11 cellular contexts compared by ENCODE assay signal in the genomic region with DNA sequence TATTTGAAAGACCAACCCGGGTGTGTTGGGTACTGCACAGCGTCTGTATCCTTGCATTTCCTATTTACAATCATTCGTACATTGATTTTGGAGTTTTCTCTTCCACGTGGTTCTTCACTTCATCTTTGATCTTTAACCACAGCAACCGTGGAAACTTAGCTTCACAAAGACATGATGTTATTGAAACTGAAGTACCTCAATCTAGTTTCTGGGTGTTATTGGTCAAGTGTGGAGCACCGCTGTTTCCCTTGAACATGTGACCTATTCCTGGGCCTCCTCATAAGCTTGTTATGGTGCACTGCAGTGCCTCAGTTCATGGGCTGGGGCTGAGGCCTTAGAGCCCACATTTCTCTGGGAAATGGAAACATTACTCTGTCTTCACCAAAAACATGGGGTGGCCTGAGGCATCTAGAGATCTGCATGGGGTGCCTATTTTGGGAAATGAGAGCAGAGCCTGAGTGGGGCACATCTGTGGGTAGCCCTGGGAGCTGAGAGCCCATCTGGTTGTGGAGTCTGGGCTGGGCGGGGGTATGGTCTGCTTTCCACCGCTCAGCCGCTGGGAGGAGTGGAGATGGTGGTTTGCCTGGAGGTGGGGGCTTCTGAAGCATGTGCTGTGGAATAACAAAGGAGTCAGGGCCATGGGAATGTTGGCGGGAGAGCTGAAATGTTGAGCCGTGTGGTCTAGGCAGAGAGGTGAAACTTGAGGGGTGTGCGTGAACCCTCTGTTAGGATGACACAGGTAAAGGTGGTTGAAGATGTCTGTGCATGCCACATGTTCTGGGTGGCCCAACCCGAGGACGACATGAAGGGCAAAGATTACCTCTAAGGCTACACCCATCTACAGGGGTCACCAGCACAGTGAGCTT. TPM values are rescaled to one million over a fixed set of nuclear protein-coding genes. Genes with fewer than 3 reads are reported as not detected.
A peak's percentile ranks its signal among the peaks of the same experiment; 100 is the strongest.
DNase-seq lines count a peak whose midpoint lies in the region; ATAC-seq and TF ChIP-seq lines count a peak whose summit lies in the region.
"Had no signal": no experiment of that assay in that cellular context is flagged by ENCODE, and none has a peak within 500 bp of the region (broad histone marks: within the 10 kb centered on the region; RNA-seq: fewer than 3 reads in every experiment).

No MANE protein-coding gene starts in this region.

- no peak overlapping the region for H3K4me3 Mint-ChIP-seq in IgD-negative memory B cell
- no peak overlapping the region for H3K4me3 Mint-ChIP-seq in neural crest cell

- H3K4me1 ChIP-seq in foreskin keratinocyte, result no peaks in the 10 kb centered on the region

- H3K4me1 Mint-ChIP-seq in IgD-negative memory B cell (peaks cover 0 to 4% (median 0%) of the 10 kb centered on the region in 3 donors), neural crest cell (peaks cover 10% of the 10 kb centered on the region)

- H3K9me3 Mint-ChIP-seq in IgD-negative memory B cell (no peaks in the 10 kb centered on the region), neural crest cell (no peaks in the 10 kb centered on the region)

- peak overlapping the region in 2 of 3 donors; percentile 41 to 76 for H3K27ac Mint-ChIP-seq in IgD-negative memory B cell
- peak overlapping the region; percentile 75 for H3K27ac Mint-ChIP-seq in neural crest cell (ENCODE audit: unreplicated experiment)

- H3K27me3 Mint-ChIP-seq in IgD-negative memory B cell, result no peaks in the 10 kb centered on the region
- H3K27me3 Mint-ChIP-seq in neural crest cell (ENCODE audit: low read depth), result no peaks in the 10 kb centered on the region

- DNase-seq in neural crest cell (ENCODE audit: low read depth, low spot score) (no peak), foreskin keratinocyte (no peak), hippocampal formation (lab: John Stamatoyannopoulos, UW) (no peak), NCI-H128 (lab: John Stamatoyannopoulos, UW; ENCODE audit: unreplicated experiment) (no peak)
- DNase-seq: activated effector memory CD4-positive, alpha-beta T cell treated with anti-CD3 and anti-CD28 coated beads, Interleukin-2, amount 50 U/mL, for 16 hours; NCI-H2227 treated with DMSO at 0.1 percent for 48 hours; ovary had no signal

- TF ChIP-seq CTCF in neural crest cell (conservative IDR thresholded peaks at IDR 0.05) (no peak), foreskin keratinocyte (conservative IDR thresholded peaks at IDR 0.05) (no peak)

- ATAC-seq in GM18498 (IDR thresholded peaks at IDR 0.05; ENCODE audit: unreplicated experiment) (peak; percentile 94), GM21367 (IDR thresholded peaks at IDR 0.05; ENCODE audit: unreplicated experiment) (peak; percentile 67), HG02763 (IDR thresholded peaks at IDR 0.05; ENCODE audit: unreplicated experiment) (no peak), foreskin keratinocyte (no peak)

- H3K27me3 ChIP-seq in foreskin keratinocyte, result no peaks in the 10 kb centered on the region
- H3K27me3 ChIP-seq: ovary had no signal

- no peak overlapping the region for H3K27ac ChIP-seq in foreskin keratinocyte
- H3K27ac ChIP-seq: ovary had no signal

- H3K36me3 Mint-ChIP-seq in IgD-negative memory B cell, result peaks cover 11% of the 10 kb centered on the region
- H3K36me3 Mint-ChIP-seq in neural crest cell (ENCODE audit: low read depth), result peaks cover 25% of the 10 kb centered on the region

RNA-seq across cellular contexts. Expression of a gene that starts 37.4 kb away (rescaled TPM):
- polyA plus RNA-seq in IgD-negative memory B cell (10.8 TPM), foreskin keratinocyte (0.64 and 0.81 TPM in 2 replicates)
- total RNA-seq in neural crest cell (18.4 and 20.4 TPM in 2 replicates), foreskin keratinocyte (6.7 and 8.9 TPM in 2 replicates)

Comparison
In these comparisons a context has a peak if more than half of its experiments do, and no peak if none do; other contexts are left out.
1. ATAC-seq: peak in GM18498 (single experiment) and GM21367 (single experiment); none in HG02763 (single experiment) and foreskin keratinocyte (single experiment).